ENCODE assay signal across 1 cellular context in genomic region chr9:97484134-97484533, GRCh38.
TF ChIP-seq lines count a peak whose summit lies in the region.

No MANE protein-coding gene starts in this region.

TF ChIP-seq in HepG2, 621 proteins besides CTCF, POLR2A, EP300 and RAD21:
- TF ChIP-seq SUZ12 (IDR thresholded peaks at IDR 0.05; ENCODE audit: low read depth, low read length): no peak
- no peak for TF ChIP-seq BRCA1 (CRISPR knock-in tag; IDR thresholded peaks at IDR 0.05)
- TF ChIP-seq, protein P1, sequence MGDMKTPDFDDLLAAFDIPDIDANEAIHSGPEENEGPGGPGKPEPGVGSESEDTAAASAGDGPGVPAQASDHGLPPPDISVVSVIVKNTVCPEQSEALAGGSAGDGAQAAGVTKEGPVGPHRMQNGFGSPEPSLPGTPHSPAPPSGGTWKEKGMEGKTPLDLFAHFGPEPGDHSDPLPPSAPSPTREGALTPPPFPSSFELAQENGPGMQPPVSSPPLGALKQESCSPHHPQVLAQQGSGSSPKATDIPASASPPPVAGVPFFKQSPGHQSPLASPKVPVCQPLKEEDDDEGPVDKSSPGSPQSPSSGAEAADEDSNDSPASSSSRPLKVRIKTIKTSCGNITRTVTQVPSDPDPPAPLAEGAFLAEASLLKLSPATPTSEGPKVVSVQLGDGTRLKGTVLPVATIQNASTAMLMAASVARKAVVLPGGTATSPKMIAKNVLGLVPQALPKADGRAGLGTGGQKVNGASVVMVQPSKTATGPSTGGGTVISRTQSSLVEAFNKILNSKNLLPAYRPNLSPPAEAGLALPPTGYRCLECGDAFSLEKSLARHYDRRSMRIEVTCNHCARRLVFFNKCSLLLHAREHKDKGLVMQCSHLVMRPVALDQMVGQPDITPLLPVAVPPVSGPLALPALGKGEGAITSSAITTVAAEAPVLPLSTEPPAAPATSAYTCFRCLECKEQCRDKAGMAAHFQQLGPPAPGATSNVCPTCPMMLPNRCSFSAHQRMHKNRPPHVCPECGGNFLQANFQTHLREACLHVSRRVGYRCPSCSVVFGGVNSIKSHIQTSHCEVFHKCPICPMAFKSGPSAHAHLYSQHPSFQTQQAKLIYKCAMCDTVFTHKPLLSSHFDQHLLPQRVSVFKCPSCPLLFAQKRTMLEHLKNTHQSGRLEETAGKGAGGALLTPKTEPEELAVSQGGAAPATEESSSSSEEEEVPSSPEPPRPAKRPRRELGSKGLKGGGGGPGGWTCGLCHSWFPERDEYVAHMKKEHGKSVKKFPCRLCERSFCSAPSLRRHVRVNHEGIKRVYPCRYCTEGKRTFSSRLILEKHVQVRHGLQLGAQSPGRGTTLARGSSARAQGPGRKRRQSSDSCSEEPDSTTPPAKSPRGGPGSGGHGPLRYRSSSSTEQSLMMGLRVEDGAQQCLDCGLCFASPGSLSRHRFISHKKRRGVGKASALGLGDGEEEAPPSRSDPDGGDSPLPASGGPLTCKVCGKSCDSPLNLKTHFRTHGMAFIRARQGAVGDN (CRISPR knock-in tag; IDR thresholded peaks at IDR 0.05): no peak
- TF ChIP-seq ZNF607 (CRISPR knock-in tag; IDR thresholded peaks at IDR 0.05; ENCODE audit: borderline replicate concordance): no peak
- TF ChIP-seq PRDM4 (CRISPR knock-in tag; IDR thresholded peaks at IDR 0.05; ENCODE audit: borderline replicate concordance): no peak
- no peak for TF ChIP-seq U2AF1 (optimal IDR thresholded peaks at IDR 0.05; ENCODE audit: low read depth, low read length)
- TF ChIP-seq ZNF556 (CRISPR knock-in tag; IDR thresholded peaks at IDR 0.05; ENCODE audit: borderline replicate concordance): no peak
- TF ChIP-seq SRSF9 (IDR thresholded peaks at IDR 0.05; ENCODE audit: borderline replicate concordance, insufficient read depth, low read depth, low read length, poor library complexity, severe bottlenecking): no peak
